In the genomic region with DNA sequence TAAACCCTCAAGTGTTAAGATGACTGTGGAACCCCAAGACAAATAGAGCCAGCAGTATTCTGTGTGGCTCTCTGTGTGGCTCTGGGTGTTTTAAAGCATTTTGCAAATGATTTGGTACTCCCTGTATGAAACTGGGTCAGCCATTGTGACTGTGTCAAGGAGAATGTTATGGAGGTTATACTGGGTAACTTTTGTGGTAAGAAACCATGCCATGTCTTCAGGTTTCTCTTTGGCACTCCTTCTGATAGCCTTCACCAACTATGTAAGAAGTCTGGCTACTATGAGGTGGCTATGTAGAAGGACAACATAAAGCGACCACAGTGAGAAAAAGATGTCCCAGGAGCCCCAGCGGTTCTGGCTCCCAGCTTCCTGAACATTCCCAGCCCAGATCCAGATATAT, we compare ENCODE assay signal across 29 cellular contexts.
"Had no signal": no experiment of that assay in that cellular context is flagged by ENCODE, and none has a peak within 500 bp of the region (broad histone marks: within the 10 kb centered on the region; RNA-seq: fewer than 3 reads in every experiment).

No MANE protein-coding gene starts in this region.

- H3K4me1 Mint-ChIP-seq: activated B cell treated with CpG ODN at 0.5 μM for 24 hours; activated T-helper 17 cell treated with anti-CD3 and anti-CD28 coated beads, Interleukin-2, amount 50 U/mL, for 72 hours; central memory CD8-positive, alpha-beta T cell; T-helper 17 cell had no signal

- H3K27me3 Mint-ChIP-seq: central memory CD8-positive, alpha-beta T cell; T-helper 17 cell had no signal

- H3K27me3 ChIP-seq: brain microvascular endothelial cell, esophagus squamous epithelium had no signal

- H3K36me3 Mint-ChIP-seq: activated naive CD8-positive, alpha-beta T cell had no signal

- H3K4me3 ChIP-seq: esophagus squamous epithelium had no signal

- ATAC-seq: activated CD4-positive, CD25-positive, alpha-beta regulatory T cell treated with anti-CD3 and anti-CD28 coated beads, Interleukin-2, amount 50 U/mL, for 24 hours; activated CD8-positive, alpha-beta T cell treated with anti-CD3 and anti-CD28 coated beads for 36 hours; activated T-cell treated with anti-CD3 and anti-CD28 coated beads, Interleukin-2, amount 50 U/mL, for 4 hours; activated T-helper 17 cell treated with anti-CD3 and anti-CD28 coated beads, Interleukin-2, amount 50 U/mL, for 72 hours; T-helper 17 cell had no signal

- H3K9me3 ChIP-seq: esophagus squamous epithelium had no signal

- H3K27ac Mint-ChIP-seq: activated B cell treated with CpG ODN at 0.5 μM for 24 hours; activated CD8-positive, alpha-beta T cell treated with anti-CD3 and anti-CD28 coated beads for 36 hours; activated naive CD8-positive, alpha-beta T cell; activated T-helper 17 cell treated with anti-CD3 and anti-CD28 coated beads, Interleukin-2, amount 50 U/mL, for 72 hours; T-helper 17 cell; T-helper 2 cell treated with Interferon-gamma antibody and Interleukin-4, amounts not matched to agents 5 μg/mL and 100 μg/mL, for 36 hours had no signal

- H3K9me3 Mint-ChIP-seq: T-helper 2 cell treated with Interferon-gamma antibody and Interleukin-4, amounts not matched to agents 5 μg/mL and 100 μg/mL, for 36 hours had no signal

- H3K36me3 ChIP-seq: brain microvascular endothelial cell, esophagus squamous epithelium, WERI-Rb-1 had no signal

- DNase-seq: activated B cell treated with CpG ODN at 0.5 μM for 24 hours; activated CD4-positive, alpha-beta T cell treated with anti-CD3 and anti-CD28 coated beads for 48 hours; activated CD4-positive, alpha-beta T cell treated with anti-CD3 and anti-CD28 coated beads, Interleukin-2, amount 50 U/mL, for 1 hour; activated CD4-positive, alpha-beta T cell treated with anti-CD3 and anti-CD28 coated beads, Interleukin-2, amount 50 U/mL, for 48 hours; activated CD8-positive, alpha-beta memory T cell treated with anti-CD3 and anti-CD28 coated beads for 24 hours; activated CD8-positive, alpha-beta T cell treated with anti-CD3 and anti-CD28 coated beads for 36 hours; activated effector memory CD4-positive, alpha-beta T cell treated with Interleukin-2 at 50 U/mL for 16 hours; activated gamma-delta T cell treated with Interleukin-2 at 50 U/mL for 16 hours; activated naive CD4-positive, alpha-beta T cell treated with anti-CD3 and anti-CD28 coated beads, Interleukin-2, amount 50 U/mL, for 16 hours; activated naive CD4-positive, alpha-beta T cell treated with Interleukin-2 at 50 U/mL for 16 hours; activated T-cell treated with anti-CD3 and anti-CD28 coated beads, Interleukin-2, amount 50 U/mL, for 4 hours; amniotic stem cell; anterior cingulate cortex; brain microvascular endothelial cell; effector CD8-positive, alpha-beta T cell; esophagus squamous epithelium; foreskin fibroblast; glutamatergic neuron; SW 1271; T-helper 1 cell; T-helper 17 cell; T1000; WERI-Rb-1 had no signal

- H3K27ac ChIP-seq: brain microvascular endothelial cell, epithelial cell of prostate, esophagus squamous epithelium, WERI-Rb-1 had no signal

- H3K4me3 Mint-ChIP-seq: activated B cell treated with CpG ODN at 0.5 μM for 24 hours; activated CD8-positive, alpha-beta T cell treated with anti-CD3 and anti-CD28 coated beads for 36 hours; activated naive CD8-positive, alpha-beta T cell; activated T-cell treated with anti-CD3 and anti-CD28 coated beads, Interleukin-2, amount 50 U/mL, for 4 hours; activated T-helper 17 cell treated with anti-CD3 and anti-CD28 coated beads, Interleukin-2, amount 50 U/mL, for 72 hours; central memory CD8-positive, alpha-beta T cell; T-helper 17 cell; T-helper 2 cell treated with Interferon-gamma antibody and Interleukin-4, amounts not matched to agents 5 μg/mL and 100 μg/mL, for 36 hours had no signal
